1 cellular context compared by ENCODE assay signal in the genomic region with DNA sequence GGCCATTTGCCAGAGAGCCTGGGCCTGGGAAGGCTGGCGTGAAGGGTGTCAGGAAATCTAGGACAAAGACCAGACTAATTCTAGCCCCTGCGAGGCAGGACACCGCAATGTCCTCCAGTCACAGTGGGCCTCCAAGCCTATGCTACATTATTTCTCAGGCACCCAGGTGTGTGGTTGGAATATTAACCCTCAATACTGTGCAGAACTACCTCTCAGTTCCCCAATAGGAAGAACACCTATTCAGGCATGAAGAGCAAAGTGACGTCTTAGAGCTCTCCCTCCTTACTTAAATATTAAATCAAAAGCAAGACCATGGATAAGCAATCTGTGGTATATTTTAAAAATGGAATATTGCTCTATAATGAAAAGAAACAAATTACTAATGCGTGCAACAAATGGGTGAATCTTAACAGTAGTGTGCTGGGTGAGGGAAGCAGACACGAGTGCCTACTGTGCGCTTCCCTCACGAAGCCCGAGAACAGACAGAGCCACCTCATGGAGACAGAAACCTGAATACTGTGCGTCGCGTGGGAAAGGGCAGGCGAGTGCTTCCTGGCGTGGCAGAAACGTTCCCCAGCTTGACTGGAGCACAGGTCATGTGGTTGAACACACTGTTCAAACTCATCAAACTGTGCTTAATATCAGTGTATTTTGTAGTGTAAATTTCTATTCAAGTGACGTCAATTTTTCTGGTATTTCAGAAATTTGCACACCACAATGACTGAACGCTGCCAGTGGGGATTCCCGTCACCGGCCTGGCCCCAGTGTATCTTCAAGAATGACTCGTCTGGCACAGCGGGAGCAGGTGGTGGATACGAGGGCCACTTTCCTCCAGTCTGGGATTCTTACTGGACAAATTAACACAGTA.
TF ChIP-seq lines count a peak whose summit lies in the region.

No MANE protein-coding gene starts in this region.

TF ChIP-seq in H1, 55 proteins besides CTCF, POLR2A, EP300 and RAD21 (continued from another document):
- TF ChIP-seq POLR2AphosphoS5 (IDR thresholded peaks at IDR 0.05; ENCODE audit: low read depth, low read length): 0 out of 2 replicates have a peak, but pooled peaks have one; percentile 33
